ENCODE assay signal across 21 cellular contexts in the genomic region with DNA sequence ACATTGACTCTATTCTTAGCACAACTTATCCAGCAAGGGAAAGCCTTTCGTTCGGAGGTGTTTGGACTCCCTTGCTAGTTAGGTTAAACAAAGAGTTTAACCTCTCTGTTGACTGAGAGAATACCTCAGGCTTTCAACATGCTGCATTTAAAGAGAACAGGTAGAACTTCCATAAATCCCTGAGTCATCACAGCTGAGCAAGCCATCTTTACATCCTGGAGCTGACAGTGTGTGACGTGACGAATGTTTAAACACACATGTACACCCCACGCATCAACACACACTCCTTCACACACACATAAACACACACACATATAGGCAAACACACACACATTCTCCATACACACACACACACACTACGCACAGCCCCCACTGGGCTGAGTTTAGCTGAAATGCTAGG.
"Had no signal": no experiment of that assay in that cellular context is flagged by ENCODE, and none has a peak within 500 bp of the region (broad histone marks: within the 10 kb centered on the region; RNA-seq: fewer than 3 reads in every experiment).

No MANE protein-coding gene starts in this region.

- H3K27ac ChIP-seq: esophagus squamous epithelium, neural progenitor cell, ovary, right atrium auricular region, suprapubic skin, thyroid gland had no signal

- H3K27me3 ChIP-seq: esophagus squamous epithelium, neural progenitor cell, ovary, right atrium auricular region, suprapubic skin, thyroid gland had no signal

- H3K4me1 Mint-ChIP-seq: stimulated activated effector memory CD8-positive, alpha-beta T cell treated with anti-CD3 and anti-CD28 coated beads, Interleukin-12 subunit alpha, Interleukin-12 subunit beta, amount 100 ng/mL, for 72 hours had no signal

- H3K36me3 ChIP-seq: esophagus squamous epithelium, neural progenitor cell, ovary, right atrium auricular region, suprapubic skin, thyroid gland had no signal

- H3K4me3 Mint-ChIP-seq: dendritic cell treated with granulocyte-macrophage colony-stimulating factor and Interleukin-4, amounts not matched to agents 40 ng/mL and 50 ng/mL, for 4 days; effector memory CD8-positive, alpha-beta T cell; natural killer cell treated with Interleukin-12 subunit alpha and Interleukin-12 subunit beta and Interleukin-15 and Interleukin-18, amount 100 ng/mL, for 72 hours; neural progenitor cell; stimulated activated effector memory CD8-positive, alpha-beta T cell treated with anti-CD3 and anti-CD28 coated beads, Interleukin-12 subunit alpha, Interleukin-12 subunit beta, amount 100 ng/mL, for 72 hours; type B pancreatic cell had no signal

- H3K9ac ChIP-seq: neural progenitor cell had no signal

- H3K4me1 ChIP-seq: esophagus squamous epithelium, right atrium auricular region, suprapubic skin had no signal

- H3K27me3 Mint-ChIP-seq: dendritic cell treated with granulocyte-macrophage colony-stimulating factor and Interleukin-4, amounts not matched to agents 40 ng/mL and 50 ng/mL, for 4 days; type B pancreatic cell had no signal

- H3K36me3 Mint-ChIP-seq: natural killer cell treated with Interleukin-12 subunit alpha and Interleukin-12 subunit beta and Interleukin-15 and Interleukin-18, amount 100 ng/mL, for 72 hours; stimulated activated effector memory CD8-positive, alpha-beta T cell treated with anti-CD3 and anti-CD28 coated beads, Interleukin-12 subunit alpha, Interleukin-12 subunit beta, amount 100 ng/mL, for 72 hours had no signal

- H3K27ac Mint-ChIP-seq: dendritic cell treated with granulocyte-macrophage colony-stimulating factor and Interleukin-4, amounts not matched to agents 40 ng/mL and 50 ng/mL, for 4 days; effector memory CD8-positive, alpha-beta T cell; natural killer cell treated with Interleukin-12 subunit alpha and Interleukin-12 subunit beta and Interleukin-15 and Interleukin-18, amount 100 ng/mL, for 72 hours; neural progenitor cell; stimulated activated effector memory CD8-positive, alpha-beta T cell treated with anti-CD3 and anti-CD28 coated beads, Interleukin-12 subunit alpha, Interleukin-12 subunit beta, amount 100 ng/mL, for 72 hours; type B pancreatic cell had no signal

- H2AFZ ChIP-seq: neural progenitor cell had no signal

- DNase-seq: effector memory CD8-positive, alpha-beta T cell; esophagus squamous epithelium; foreskin fibroblast; hippocampal formation; left colon; mucosa of descending colon; nucleus accumbens; ovary; stimulated activated CD4-positive, alpha-beta T cell treated with anti-CD3 and anti-CD28 coated beads, Interleukin-4, amount 100 ng/mL, for 1 hour; stimulated activated CD8-positive, alpha-beta memory T cell treated with anti-CD3 and anti-CD28 coated beads, Interleukin-4, amount 100 ng/mL, for 48 hours; stimulated activated naive CD8-positive, alpha-beta T cell treated with anti-CD3 and anti-CD28 coated beads, Interleukin-15, Interleukin-2, amounts not matched to agents 100 U/mL and 50 U/mL, for 24 hours; thyroid gland had no signal

- H3K4me2 ChIP-seq: neural progenitor cell had no signal

- H3K9me3 ChIP-seq: esophagus squamous epithelium, mucosa of descending colon, ovary, right atrium auricular region, suprapubic skin, thyroid gland had no signal

- H3K4me3 ChIP-seq: esophagus squamous epithelium, mucosa of descending colon, neural progenitor cell, ovary, right atrium auricular region, suprapubic skin, thyroid gland had no signal

- ATAC-seq: effector memory CD8-positive, alpha-beta T cell; left colon; mucosa of descending colon; natural killer cell treated with Interleukin-12 subunit alpha and Interleukin-12 subunit beta and Interleukin-15 and Interleukin-18, amount 100 ng/mL, for 72 hours; stimulated activated effector memory CD8-positive, alpha-beta T cell treated with anti-CD3 and anti-CD28 coated beads, Interleukin-12 subunit alpha, Interleukin-12 subunit beta, amount 100 ng/mL, for 72 hours; stimulated activated naive CD8-positive, alpha-beta T cell treated with anti-CD3 and anti-CD28 coated beads, Interleukin-15, Interleukin-2, amounts not matched to agents 100 U/mL and 50 U/mL, for 24 hours had no signal

- H3K9me3 Mint-ChIP-seq: dendritic cell treated with granulocyte-macrophage colony-stimulating factor and Interleukin-4, amounts not matched to agents 40 ng/mL and 50 ng/mL, for 4 days; effector memory CD8-positive, alpha-beta T cell; natural killer cell treated with Interleukin-12 subunit alpha and Interleukin-12 subunit beta and Interleukin-15 and Interleukin-18, amount 100 ng/mL, for 72 hours; neural progenitor cell; stimulated activated effector memory CD8-positive, alpha-beta T cell treated with anti-CD3 and anti-CD28 coated beads, Interleukin-12 subunit alpha, Interleukin-12 subunit beta, amount 100 ng/mL, for 72 hours; type B pancreatic cell had no signal

- FAIRE-seq: colon, urothelium cell line had no signal
